1 cellular context compared by ENCODE assay signal in genomic region chr2:63879876-63880433, GRCh38.
TF ChIP-seq lines count a peak whose summit lies in the region.

No MANE protein-coding gene starts in this region.

TF ChIP-seq in GM23338, 12 proteins besides CTCF, POLR2A, EP300 and RAD21 (continued from another document):
- TF ChIP-seq ZNF462 (CRISPR knock-in tag; IDR thresholded peaks at IDR 0.05): no peak
- no peak for TF ChIP-seq ZNF331 (CRISPR knock-in tag; IDR thresholded peaks at IDR 0.05; ENCODE audit: low read depth)
- TF ChIP-seq ETS1 (IDR thresholded peaks at IDR 0.05): no peak
- no peak for TF ChIP-seq STAT1 (IDR thresholded peaks at IDR 0.05; ENCODE audit: unreplicated experiment)
- TF ChIP-seq NANOG (IDR thresholded peaks at IDR 0.05; ENCODE audit: borderline replicate concordance): no peak
- no peak for TF ChIP-seq EZH2phosphoT487 (IDR thresholded peaks at IDR 0.05; ENCODE audit: unreplicated experiment)
- no peak for TF ChIP-seq REST (IDR thresholded peaks at IDR 0.05; ENCODE audit: unreplicated experiment)
- no peak for TF ChIP-seq CREB1 (CRISPR knock-in tag; IDR thresholded peaks at IDR 0.05; ENCODE audit: low read depth)
